ENCODE assay signal across 8 cellular contexts in the genomic region with DNA sequence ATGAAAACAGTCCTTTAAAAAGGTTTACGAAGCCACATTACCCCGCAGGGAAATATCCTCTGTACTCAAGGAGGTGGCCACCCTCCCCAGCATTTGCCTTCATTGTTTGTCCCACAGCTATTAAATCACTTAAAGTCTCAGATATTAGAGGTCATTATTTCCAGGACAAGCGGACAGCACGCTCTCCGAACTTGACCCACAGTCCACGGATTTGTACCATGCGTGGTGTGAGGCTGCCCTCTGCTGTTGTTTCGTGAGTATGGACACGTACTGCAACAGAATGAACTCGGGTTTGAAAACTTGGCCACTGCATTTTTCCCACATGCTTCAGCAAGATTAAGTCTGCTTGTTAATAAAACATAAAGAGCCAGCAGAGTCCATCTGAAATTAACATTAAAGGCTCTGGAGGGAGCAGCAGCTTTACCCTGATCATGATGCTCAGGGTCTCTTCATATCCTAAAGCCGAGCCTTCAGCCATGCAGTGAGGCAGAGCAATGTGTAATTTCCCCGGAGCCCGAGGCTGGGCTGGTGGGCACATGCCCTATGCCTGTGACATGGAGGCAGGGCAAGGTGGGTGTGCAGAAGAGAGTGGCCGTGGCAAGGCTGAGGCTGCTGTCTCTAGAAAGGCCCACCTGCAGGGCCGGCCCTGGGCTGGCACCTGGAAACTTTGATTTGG. TPM values are rescaled to one million over a fixed set of nuclear protein-coding genes. Genes with fewer than 3 reads are reported as not detected.
DNase-seq lines count a peak whose midpoint lies in the region; ATAC-seq and TF ChIP-seq lines count a peak whose summit lies in the region.

No MANE protein-coding gene starts in this region.

- TF ChIP-seq CTCF in AG10803 (conservative IDR thresholded peaks at IDR 0.05; ENCODE audit: low read length) (peak; percentile 84), GM12865 (IDR thresholded peaks at IDR 0.05; ENCODE audit: insufficient read depth, low read depth, low read length, missing control alignments) (peak; percentile 55), fibroblast of pulmonary artery (IDR thresholded peaks at IDR 0.05; ENCODE audit: low read length, missing control alignments) (peak; percentile 75)

- in situ Hi-C loops in SK-MEL-5 (cut with HindIII; ENCODE audit: low pct_unique_long_range_greater_than_20kb, low sequenced_read_pairs) = no loop called here

- DNase-seq in AG10803 (ENCODE audit: low read depth) (peak; percentile 56), GM12865 (ENCODE audit: low read depth) (peak; percentile 32), SK-MEL-5 (ENCODE audit: low read depth, low spot score) (peak; percentile 72), fibroblast of pulmonary artery (ENCODE audit: low read depth) (peak; percentile 74), nucleus accumbens (lab: John Stamatoyannopoulos, UW) (peak in 49 of 56 donors; percentile 14 to 87 (median 57)), activated gamma-delta T cell treated with Interleukin-2 at 50 U/mL for 16 hours (no peak)

- ATAC-seq in HG03045 (IDR thresholded peaks at IDR 0.05; ENCODE audit: unreplicated experiment) (no peak), HG02571 (IDR thresholded peaks at IDR 0.05; ENCODE audit: unreplicated experiment) (no peak)

- H3K4me3 ChIP-seq in AG10803 (ENCODE audit: low read length) = no peak overlapping the region
- H3K4me3 ChIP-seq in GM12865 (ENCODE audit: low read depth, low read length) = no peak overlapping the region
- H3K4me3 ChIP-seq in fibroblast of pulmonary artery (replicated peaks; ENCODE audit: low read depth, low read length) = no peak overlapping the region

RNA-seq across cellular contexts. Expression of a gene that starts 19.7 kb away (rescaled TPM):
- 4.4 and 6.7 TPM in 2 replicates for total RNA-seq in SK-MEL-5 (2014; rRNA removed; shearing (Covaris generic))
- polyA plus RNA-seq in SK-MEL-5 (2015; cell fraction: cytosol; rRNA removed) = 5.6 and 9.1 TPM in 2 replicates
- 11.8 and 12.0 TPM in 2 replicates for polyA plus RNA-seq in SK-MEL-5 (2015; cell fraction: nucleus; rRNA removed)
